ENCODE assay signal across 21 cellular contexts in the genomic region with DNA sequence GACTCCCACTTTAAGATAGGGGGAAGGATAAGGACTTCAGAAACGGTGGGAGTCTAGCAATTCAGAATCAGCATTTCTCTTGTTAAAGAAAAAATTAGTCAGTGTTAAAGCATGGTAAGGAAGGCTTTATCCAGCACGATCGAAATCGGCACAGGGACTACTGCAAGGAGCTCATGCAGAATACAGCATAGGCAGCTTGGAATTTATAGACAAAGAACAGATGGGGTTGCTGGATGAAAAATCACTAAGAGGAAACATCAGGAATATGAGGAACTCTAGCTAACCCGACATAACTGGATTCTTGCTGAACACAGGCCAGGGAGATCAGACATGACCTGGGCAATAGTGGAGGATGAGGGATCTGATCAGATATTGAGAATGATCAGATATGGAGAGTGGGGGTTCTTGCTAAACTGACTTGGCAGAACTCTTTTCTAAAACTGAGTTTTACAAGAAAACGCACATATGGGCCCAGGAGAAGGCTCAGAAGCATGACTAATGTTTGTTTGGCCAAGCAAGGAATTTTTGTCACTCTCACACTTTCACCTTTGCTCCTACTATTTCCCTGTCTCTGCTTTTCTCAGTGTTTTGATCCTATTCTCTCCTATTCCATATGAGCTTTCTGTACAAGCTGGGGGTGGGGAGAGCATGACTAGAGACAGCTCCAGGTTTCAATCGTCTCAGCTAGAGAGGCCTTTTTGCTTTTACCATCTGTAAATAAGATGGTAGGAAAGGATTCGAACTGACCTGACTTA. TPM values are rescaled to one million over a fixed set of nuclear protein-coding genes. Genes with fewer than 3 reads are reported as not detected.
DNase-seq lines count a peak whose midpoint lies in the region; ATAC-seq, FAIRE-seq and TF ChIP-seq lines count a peak whose summit lies in the region.
"Had no signal": no experiment of that assay in that cellular context is flagged by ENCODE, and none has a peak within 500 bp of the region (broad histone marks: within the 10 kb centered on the region; RNA-seq: fewer than 3 reads in every experiment).

No MANE protein-coding gene starts in this region.

- TF ChIP-seq CTCF in A549 (IDR thresholded peaks at IDR 0.05) (no peak), HepG2 (CRISPR knock-in tag; IDR thresholded peaks at IDR 0.05) (no peak)
- no peak for TF ChIP-seq CTCF in CD8-positive, alpha-beta T cell (IDR thresholded peaks at IDR 0.05)
- no peak for TF ChIP-seq CTCF in CD4-positive, alpha-beta T cell (IDR thresholded peaks at IDR 0.05)

- no peak for ATAC-seq in A549
- ATAC-seq in HepG2: peak; percentile 50
- ATAC-seq in CD8-positive, alpha-beta T cell: no peak
- ATAC-seq in CD4-positive, alpha-beta T cell (ENCODE audit: poor library complexity): no peak
- ATAC-seq: SK-N-SH treated with all-trans-retinoic acid at 6 μM for 48 hours; stimulated activated memory B cell treated with anti-CD40 and anti-IgM and Interleukin-4, amounts not matched to agents 10 μg/mL and 1 μg/mL and 100 μg/mL, for 72 hours had no signal

- peak overlapping the region in 1 of 2 experiments; percentile 54; a peak in 3 of 6 replicates for H3K27ac ChIP-seq in A549
- peak overlapping the region; percentile 23; the same call in 1 of the 2 replicates for H3K27ac ChIP-seq in SK-N-MC
- H3K27ac ChIP-seq in HepG2 (ENCODE audit: extremely low read length, insufficient read depth, low read length): peak overlapping the region; percentile 64
- H3K27ac ChIP-seq in CD8-positive, alpha-beta T cell (ENCODE audit: low read depth, low read length): no peak overlapping the region
- no peak overlapping the region for H3K27ac ChIP-seq in CD4-positive, alpha-beta T cell (ENCODE audit: low read depth, low read length)
- H3K27ac ChIP-seq: breast epithelium, thoracic aorta, WERI-Rb-1 had no signal

- intact Hi-C loops in HepG2 (cut with micrococcal nuclease; ENCODE audit: unreplicated experiment): loop anchor here (2.0 to 5.0 kb wide), 2 partner anchors 26 to 104 kb away; a partner anchor contains a TSS
- intact Hi-C loops in CD8-positive, alpha-beta T cell (cut with DNase I, micrococcal nuclease): loop anchor here (5.0 kb wide), 2 partner anchors 59 to 124 kb away; a partner anchor contains a TSS
- intact Hi-C loops in CD4-positive, alpha-beta T cell (cut with DNase I, micrococcal nuclease): loop anchor here in 1 of 2 experiments (5.0 kb wide), 1 partner anchor 124 kb away; a partner anchor contains a TSS

- H4K20me1 ChIP-seq in HepG2 (ENCODE audit: insufficient read depth, low read length): no peaks in the 10 kb centered on the region

- no peak overlapping the region for H3K9ac ChIP-seq in SK-N-MC (ENCODE audit: insufficient read length)
- H3K9ac ChIP-seq in HepG2 (ENCODE audit: insufficient read depth, low read depth, low read length): peak overlapping the region; percentile 66

- no peak for TF ChIP-seq POLR2A in A549 (IDR thresholded peaks at IDR 0.05; ENCODE audit: low read length)
- TF ChIP-seq POLR2A in HepG2 (IDR thresholded peaks at IDR 0.05; ENCODE audit: insufficient read depth in 1 of 2, low read depth in 2 of 2, low read length in 2 of 2): 0 out of 4 replicates have a peak, but pooled peaks of 1 of the 2 experiments have one; percentile 30

- no peaks in the 10 kb centered on the region for H3K79me2 ChIP-seq in HepG2 (ENCODE audit: insufficient read depth, low read length)

- no peaks in the 10 kb centered on the region for H3K9me3 ChIP-seq in A549
- H3K9me3 ChIP-seq in SK-N-MC (ENCODE audit: low read depth, low read length): no peaks in the 10 kb centered on the region
- no peaks in the 10 kb centered on the region for H3K9me3 ChIP-seq in HepG2 (ENCODE audit: low read length)
- H3K9me3 ChIP-seq in CD8-positive, alpha-beta T cell (ENCODE audit: low read length): no peaks in the 10 kb centered on the region
- H3K9me3 ChIP-seq in CD4-positive, alpha-beta T cell (ENCODE audit: control insufficient read depth, low read length): no peaks in the 10 kb centered on the region
- H3K9me3 ChIP-seq: breast epithelium, HAP-1, thoracic aorta had no signal

- in situ Hi-C loops in HepG2 (cut with HindIII; ENCODE audit: extremely low pct_ligation_motif_present, low pct_unique_long_range_greater_than_20kb): loop anchor here (5.0 kb wide), 1 partner anchor 114 kb away; no protein-coding TSS in a partner anchor

- no peak overlapping the region for H3K4me3 Mint-ChIP-seq in CD8-positive, alpha-beta T cell
- no peak overlapping the region for H3K4me3 Mint-ChIP-seq in CD4-positive, alpha-beta T cell
- H3K4me3 Mint-ChIP-seq: dendritic cell treated with granulocyte-macrophage colony-stimulating factor and Interleukin-4, amounts not matched to agents 40 ng/mL and 50 ng/mL, for 4 days; stimulated activated memory B cell treated with anti-CD40 and anti-IgM and Interleukin-4, amounts not matched to agents 10 μg/mL and 1 μg/mL and 100 μg/mL, for 72 hours; T-helper 2 cell treated with Interferon-gamma antibody and Interleukin-4, amounts not matched to agents 5 μg/mL and 100 μg/mL, for 36 hours had no signal

- CTCF ChIA-PET in A549 (lab: Yijun Ruan, JAX) (interaction anchor here (0.7 to 1.3 kb wide), 3 partner anchors 10 to 57 kb away, joined by 3 to 5 read pairs (median 3); a partner anchor contains a TSS), HepG2 (lab: Yijun Ruan, JAX; ENCODE audit: low intra/inter-chr PET ratio, low total read pairs) (no interaction called here)
- CTCF ChIA-PET in CD8-positive, alpha-beta T cell (lab: Charles Lee): interaction anchor here (0.9 kb wide), 1 partner anchor 59 kb away, joined by 3 read pairs; no protein-coding TSS in a partner anchor
- CTCF ChIA-PET in CD4-positive, alpha-beta T cell (lab: Charles Lee): no interaction called here

- H3K4me2 ChIP-seq in A549 (peak overlapping the region; percentile 71), HepG2 (ENCODE audit: low read depth, low read length) (peak overlapping the region; percentile 90)

- FAIRE-seq in A549 (lab: Jason Lieb, UNC) (peak; percentile 61), HepG2 (lab: Jason Lieb, UNC) (peak; percentile 68)

- peaks cover 0 to 3% of the 10 kb centered on the region in 2 experiments; a peak in 1 of 5 replicates for H3K27me3 ChIP-seq in HepG2 (ENCODE audit: control insufficient read depth in 1 of 2, insufficient read depth in 2 of 2, low read length in 2 of 2)
- no peaks in the 10 kb centered on the region for H3K27me3 ChIP-seq in CD8-positive, alpha-beta T cell (ENCODE audit: insufficient read depth, low read length)
- peaks cover 7% of the 10 kb centered on the region for H3K27me3 ChIP-seq in CD4-positive, alpha-beta T cell (ENCODE audit: control insufficient read depth, insufficient read depth, low read length)
- H3K27me3 ChIP-seq: breast epithelium had no signal

- no peak for TF ChIP-seq EP300 in A549 (IDR thresholded peaks at IDR 0.05)
- TF ChIP-seq EP300 in HepG2 (IDR thresholded peaks at IDR 0.05; ENCODE audit: low read depth in 2 of 2, low read length in 2 of 2): peak in 1 of 2 experiments; percentile 38; a peak in 1 of 4 replicates
- TF ChIP-seq EP300 in HepG2 (CRISPR knock-in tag; IDR thresholded peaks at IDR 0.05; ENCODE audit: borderline replicate concordance): 0 out of 2 replicates have a peak, but pooled peaks have one; percentile 18

- peak overlapping the region; percentile 80 for H2AFZ ChIP-seq in HepG2 (ENCODE audit: low read length)

- no TSS peak for BruUV-seq in HepG2 (replicated peaks; lab: Mats Ljungman, UMichigan)

- H3K36me3 ChIP-seq in SK-N-MC (ENCODE audit: insufficient read depth, low read length): no peaks in the 10 kb centered on the region
- H3K36me3 ChIP-seq in HepG2 (replicated peaks in 1 of 2; ENCODE audit: control insufficient read depth in 1 of 2, insufficient read depth in 2 of 2, low read length in 2 of 2): no peaks in the 10 kb centered on the region
- no peaks in the 10 kb centered on the region for H3K36me3 ChIP-seq in CD8-positive, alpha-beta T cell (ENCODE audit: insufficient read depth, low read length)
- H3K36me3 ChIP-seq: breast epithelium, HAP-1, thoracic aorta, WERI-Rb-1 had no signal

- peak in 1 of 2 experiments; percentile 29 for DNase-seq in A549 (ENCODE audit: low read depth in 1 of 2, low spot score in 1 of 2)
- peak; percentile 18 for DNase-seq in EL
- DNase-seq in SK-N-MC (ENCODE audit: low read depth, low spot score): no peak
- DNase-seq in HepG2 (ENCODE audit: low spot score): peak; percentile 81
- no peak for DNase-seq in CD8-positive, alpha-beta T cell
- no peak for DNase-seq in CD4-positive, alpha-beta T cell
- no peak for DNase-seq in D341Med (ENCODE audit: low spot score)
- no peak for DNase-seq in activated CD4-positive, alpha-beta T cell treated with anti-CD3 and anti-CD28 coated beads, Interleukin-2, amount 50 U/mL, for 1 hour
- DNase-seq: ACHN; activated CD4-positive, alpha-beta T cell treated with anti-CD3 and anti-CD28 coated beads, Interleukin-2, amount 50 U/mL, for 48 hours; activated effector memory CD4-positive, alpha-beta T cell treated with anti-CD3 and anti-CD28 coated beads, Interleukin-2, amount 50 U/mL, for 16 hours; islet precursor cell; stimulated activated CD4-positive, alpha-beta T cell treated with anti-CD3 and anti-CD28 coated beads, Interleukin-1b, Interleukin-23, amount 100 ng/mL, for 48 hours; WERI-Rb-1 had no signal

- H3K36me3 Mint-ChIP-seq in CD8-positive, alpha-beta T cell: no peaks in the 10 kb centered on the region
- H3K36me3 Mint-ChIP-seq in CD4-positive, alpha-beta T cell (ENCODE audit: low read depth): no peaks in the 10 kb centered on the region
- H3K36me3 Mint-ChIP-seq: stimulated activated memory B cell treated with anti-CD40 and anti-IgM and Interleukin-4, amounts not matched to agents 10 μg/mL and 1 μg/mL and 100 μg/mL, for 72 hours had no signal

- TF ChIP-seq RAD21 in A549 (conservative IDR thresholded peaks at IDR 0.05 in 1 of 2, IDR thresholded peaks at IDR 0.05 in 1 of 2) (no peak), HepG2 (CRISPR knock-in tag; IDR thresholded peaks at IDR 0.05) (no peak; the same call in 1 of the 2 replicates)

- H3K4me1 Mint-ChIP-seq in CD8-positive, alpha-beta T cell (ENCODE audit: low read depth): peaks cover 14% of the 10 kb centered on the region
- H3K4me1 Mint-ChIP-seq in CD4-positive, alpha-beta T cell (ENCODE audit: low read depth): peaks cover 19% of the 10 kb centered on the region

- H3K4me1 ChIP-seq in A549: peaks cover 50% of the 10 kb centered on the region
- peaks cover 51% of the 10 kb centered on the region for H3K4me1 ChIP-seq in HepG2 (ENCODE audit: insufficient read depth, low read length)
- H3K4me1 ChIP-seq in CD8-positive, alpha-beta T cell (ENCODE audit: insufficient read depth, low read length): peaks cover 13% of the 10 kb centered on the region
- H3K4me1 ChIP-seq: breast epithelium had no signal

- H3K27ac Mint-ChIP-seq in CD8-positive, alpha-beta T cell: no peak overlapping the region
- H3K27ac Mint-ChIP-seq in CD4-positive, alpha-beta T cell: no peak overlapping the region
- H3K27ac Mint-ChIP-seq: dendritic cell treated with granulocyte-macrophage colony-stimulating factor and Interleukin-4, amounts not matched to agents 40 ng/mL and 50 ng/mL, for 4 days; stimulated activated memory B cell treated with anti-CD40 and anti-IgM and Interleukin-4, amounts not matched to agents 10 μg/mL and 1 μg/mL and 100 μg/mL, for 72 hours; T-helper 2 cell treated with Interferon-gamma antibody and Interleukin-4, amounts not matched to agents 5 μg/mL and 100 μg/mL, for 36 hours had no signal

- no peaks in the 10 kb centered on the region for H3K9me3 Mint-ChIP-seq in CD8-positive, alpha-beta T cell
- H3K9me3 Mint-ChIP-seq in CD4-positive, alpha-beta T cell: no peaks in the 10 kb centered on the region
- H3K9me3 Mint-ChIP-seq: dendritic cell treated with granulocyte-macrophage colony-stimulating factor and Interleukin-4, amounts not matched to agents 40 ng/mL and 50 ng/mL, for 4 days; stimulated activated memory B cell treated with anti-CD40 and anti-IgM and Interleukin-4, amounts not matched to agents 10 μg/mL and 1 μg/mL and 100 μg/mL, for 72 hours; T-helper 2 cell treated with Interferon-gamma antibody and Interleukin-4, amounts not matched to agents 5 μg/mL and 100 μg/mL, for 36 hours had no signal

- H3K4me3 ChIP-seq in A549: no peak overlapping the region
- H3K4me3 ChIP-seq in SK-N-MC: no peak overlapping the region
- H3K4me3 ChIP-seq in HepG2 (replicated peaks in 1 of 3; ENCODE audit: insufficient read depth in 1 of 3, low read depth in 2 of 3, low read length in 3 of 3): peak overlapping the region; percentile 31 to 55 (median 40)
- H3K4me3 ChIP-seq in CD8-positive, alpha-beta T cell (ENCODE audit: low read depth, low read length): no peak overlapping the region
- H3K4me3 ChIP-seq: breast epithelium, HAP-1, thoracic aorta had no signal

- POLR2A ChIA-PET in A549 (lab: Yijun Ruan, JAX) (no interaction called here), HepG2 (lab: Yijun Ruan, JAX) (interaction anchor here (0.9 to 5.6 kb wide), 7 partner anchors 9 to 121 kb away, joined by 3 to 38 read pairs (median 3); a partner anchor contains a TSS)
- POLR2A ChIA-PET in CD8-positive, alpha-beta T cell (lab: Charles Lee): no interaction called here
- POLR2A ChIA-PET in CD4-positive, alpha-beta T cell (lab: Charles Lee): no interaction called here

- peaks cover 16% of the 10 kb centered on the region for H3K27me3 Mint-ChIP-seq in CD8-positive, alpha-beta T cell (ENCODE audit: low read depth)
- peaks cover 23% of the 10 kb centered on the region for H3K27me3 Mint-ChIP-seq in CD4-positive, alpha-beta T cell

- WGBS in A549 (ENCODE audit: missing lambda C conversion rate): 28% methylated on average over 8 of the region's 8 CpGs
- 8% methylated on average over 8 of the region's 8 CpGs for WGBS in HepG2 (ENCODE audit: low lambda C conversion rate)

RNA-seq across cellular contexts. Expression of a gene that starts 3.9 kb away (rescaled TPM):
- polyA plus RNA-seq in A549 (2011; rRNA removed): 11.1 and 14.8 TPM in 2 replicates
- 2.4 and 2.5 TPM in 2 replicates for polyA plus RNA-seq in A549 (2012; cell fraction: cytosol; rRNA removed)
- 2.3 and 2.6 TPM in 2 replicates for polyA plus RNA-seq in A549 (2012; cell fraction: nucleus; rRNA removed)
- 2.1 to 2.2 TPM (median 2.1 TPM) in 3 replicates for polyA plus RNA-seq in A549 (2017; fragmentation: RNase III; extraction: RNeasy Plus Mini Kit Qiagen cat#74134 plus additional on column Dnase treatment)
- polyA minus RNA-seq in A549 (2011; rRNA and poly(A)+ RNA removed): 26.0 and 30.0 TPM in 2 replicates
- total RNA-seq in HepG2 (2016; rRNA removed; fragmentation: Illumina TruSeq; extraction: Trizol): 3.0 and 4.4 TPM in 2 replicates
- 0.81 and 0.97 TPM in 2 replicates for total RNA-seq in HepG2 (2016; cell fraction: cytosol; rRNA removed; fragmentation: Illumina TruSeq; extraction: Trizol; ENCODE audit: low read depth)
- total RNA-seq in HepG2 (2016; cell fraction: insoluble cytoplasmic fraction; rRNA removed; fragmentation: Illumina TruSeq; extraction: Trizol): 2.8 and 4.1 TPM in 2 replicates
- 0.96 and 1.1 TPM in 2 replicates for total RNA-seq in HepG2 (2016; cell fraction: membrane; rRNA removed; fragmentation: Illumina TruSeq; extraction: Trizol)
- 5.1 and 5.3 TPM in 2 replicates for total RNA-seq in HepG2 (2016; cell fraction: nucleus; rRNA removed; fragmentation: Illumina TruSeq; extraction: Trizol)
- polyA plus RNA-seq in HepG2 (2011; rRNA removed): 1.2 and 2.0 TPM in 2 replicates
- polyA plus RNA-seq in HepG2 (2011; cell fraction: cytosol; rRNA removed): 1.1 and 1.3 TPM in 2 replicates
- 1.0 and 2.1 TPM in 2 replicates for polyA plus RNA-seq in HepG2 (2011; cell fraction: nucleus; rRNA removed)
- polyA plus RNA-seq in HepG2 (2012): 1.0 and 1.7 TPM in 2 replicates
- 0.05 and 0.07 TPM in 2 replicates for polyA plus RNA-seq in HepG2 (2016; cell fraction: cytosol; fragmentation: Illumina TruSeq; extraction: Trizol; ENCODE audit: low read depth)
- polyA plus RNA-seq in HepG2 (2016; cell fraction: insoluble cytoplasmic fraction; fragmentation: Illumina TruSeq; extraction: Trizol; ENCODE audit: low read depth): 2.0 and 2.5 TPM in 2 replicates
- 0.14 and 0.24 TPM in 2 replicates for polyA plus RNA-seq in HepG2 (2016; cell fraction: membrane; fragmentation: Illumina TruSeq; extraction: Trizol; ENCODE audit: low read depth)
- polyA plus RNA-seq in HepG2 (2016; cell fraction: nucleus; fragmentation: Illumina TruSeq; extraction: Trizol; ENCODE audit: insufficient read depth, low read depth): 1.7 and 1.9 TPM in 2 replicates
- polyA minus RNA-seq in HepG2 (2011; rRNA and poly(A)+ RNA removed; ENCODE audit: low replicate concordance): 0.07 and 4.3 TPM in 2 replicates
- polyA minus RNA-seq in HepG2 (2011; cell fraction: cytosol; rRNA and poly(A)+ RNA removed): 3.6 and 4.0 TPM in 2 replicates
- polyA minus RNA-seq in HepG2 (2011; cell fraction: nucleus; rRNA and poly(A)+ RNA removed): 10.0 and 12.9 TPM in 2 replicates
- not detected for total RNA-seq in CD8-positive, alpha-beta T cell
- total RNA-seq in CD4-positive, alpha-beta T cell: under 1 TPM; 0.03 to 0.20 TPM

RNA-seq across cellular contexts. Expression of a gene that starts 57.3 kb away (rescaled TPM):
- polyA plus RNA-seq in A549 (2011; rRNA removed) (9.3 and 11.1 TPM in 2 replicates), A549 (2017; fragmentation: RNase III; extraction: RNeasy Plus Mini Kit Qiagen cat#74134 plus additional on column Dnase treatment) (7.7 to 8.3 TPM (median 7.9 TPM) in 3 replicates), HepG2 (2011; rRNA removed) (8.7 and 9.2 TPM in 2 replicates)
- 3.5 and 3.6 TPM in 2 replicates for polyA plus RNA-seq in A549 (2012; cell fraction: cytosol; rRNA removed)
- 1.3 and 4.8 TPM in 2 replicates for polyA plus RNA-seq in A549 (2012; cell fraction: nucleus; rRNA removed)
- 1.6 and 1.7 TPM in 2 replicates for polyA minus RNA-seq in A549 (2011; rRNA and poly(A)+ RNA removed)
- total RNA-seq in HepG2 (2016; rRNA removed; fragmentation: Illumina TruSeq; extraction: Trizol): 8.2 and 12.6 TPM in 2 replicates
- 3.1 and 3.4 TPM in 2 replicates for total RNA-seq in HepG2 (2016; cell fraction: cytosol; rRNA removed; fragmentation: Illumina TruSeq; extraction: Trizol; ENCODE audit: low read depth)
- total RNA-seq in HepG2 (2016; cell fraction: insoluble cytoplasmic fraction; rRNA removed; fragmentation: Illumina TruSeq; extraction: Trizol): 7.7 and 10.9 TPM in 2 replicates
- 5.6 TPM in 2 replicates for total RNA-seq in HepG2 (2016; cell fraction: membrane; rRNA removed; fragmentation: Illumina TruSeq; extraction: Trizol)
- 9.8 and 9.9 TPM in 2 replicates for total RNA-seq in HepG2 (2016; cell fraction: nucleus; rRNA removed; fragmentation: Illumina TruSeq; extraction: Trizol)
- 6.4 and 11.5 TPM in 2 replicates for polyA plus RNA-seq in HepG2 (2011; cell fraction: cytosol; rRNA removed)
- polyA plus RNA-seq in HepG2 (2011; cell fraction: nucleus; rRNA removed): 1.3 and 3.3 TPM in 2 replicates
- 8.3 and 11.4 TPM in 2 replicates for polyA plus RNA-seq in HepG2 (2012)
- polyA plus RNA-seq in HepG2 (2016; cell fraction: cytosol; fragmentation: Illumina TruSeq; extraction: Trizol; ENCODE audit: low read depth): 1.7 and 1.9 TPM in 2 replicates
- polyA plus RNA-seq in HepG2 (2016; cell fraction: insoluble cytoplasmic fraction; fragmentation: Illumina TruSeq; extraction: Trizol; ENCODE audit: low read depth): 8.0 and 11.1 TPM in 2 replicates
- polyA plus RNA-seq in HepG2 (2016; cell fraction: membrane; fragmentation: Illumina TruSeq; extraction: Trizol; ENCODE audit: low read depth): 3.3 and 3.9 TPM in 2 replicates
- 18.2 and 19.4 TPM in 2 replicates for polyA plus RNA-seq in HepG2 (2016; cell fraction: nucleus; fragmentation: Illumina TruSeq; extraction: Trizol; ENCODE audit: insufficient read depth, low read depth)
- 1.6 and 2.0 TPM in 2 replicates for polyA minus RNA-seq in HepG2 (2011; rRNA and poly(A)+ RNA removed; ENCODE audit: low replicate concordance)
- polyA minus RNA-seq in HepG2 (2011; cell fraction: cytosol; rRNA and poly(A)+ RNA removed): 3.7 and 5.0 TPM in 2 replicates
- polyA minus RNA-seq in HepG2 (2011; cell fraction: nucleus; rRNA and poly(A)+ RNA removed): 2.2 and 3.5 TPM in 2 replicates
- total RNA-seq in CD8-positive, alpha-beta T cell: 1 to 10 TPM; 4.6 to 4.7 TPM
- 1 to 10 TPM; 2.4 to 2.6 TPM for total RNA-seq in CD4-positive, alpha-beta T cell

Comparison
In these comparisons a context has a peak if more than half of its experiments do, and no peak if none do; other contexts are left out.
1. DNase-seq: peak in EL (single experiment) and HepG2 (single experiment); none in SK-N-MC (single experiment), CD8-positive, alpha-beta T cell (0 of 7), CD4-positive, alpha-beta T cell (0 of 10), D341Med (single experiment) and activated CD4-positive, alpha-beta T cell treated with anti-CD3 and anti-CD28 coated beads, Interleukin-2, amount 50 U/mL, for 1 hour (single experiment).
2. H3K27ac ChIP-seq: peak in SK-N-MC (single experiment) and HepG2 (single experiment); none in CD8-positive, alpha-beta T cell (single experiment) and CD4-positive, alpha-beta T cell (single experiment).
3. H3K4me3 ChIP-seq: peak in HepG2 (3 of 3); none in A549 (single experiment), SK-N-MC (single experiment) and CD8-positive, alpha-beta T cell (single experiment).
4. CTCF ChIA-PET loops: an anchor here in A549 (0.7 to 1.3 kb wide) and CD8-positive, alpha-beta T cell (0.9 kb wide); none called in HepG2 and CD4-positive, alpha-beta T cell.